Comparison of ENCODE assay signal across 1 cellular context in the genomic region with DNA sequence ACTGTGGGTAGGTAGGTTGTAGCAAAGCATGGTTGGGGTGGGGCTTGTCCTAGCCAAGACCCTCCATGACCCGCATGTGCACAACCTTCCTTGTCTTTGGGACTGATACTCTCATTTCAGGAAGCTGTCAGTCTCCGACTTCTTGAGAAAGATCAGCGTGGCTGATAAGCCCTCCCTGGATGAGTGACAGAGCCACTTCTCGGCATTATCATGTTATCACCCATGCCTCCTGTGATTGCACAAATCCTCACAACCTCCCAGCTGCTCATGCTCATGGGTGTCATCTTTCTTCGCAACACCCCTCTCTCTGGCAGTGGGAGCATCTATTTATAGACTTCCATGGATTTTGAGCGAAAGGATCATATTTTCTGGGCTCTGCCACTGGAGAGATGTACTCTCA.
TF ChIP-seq lines count a peak whose summit lies in the region.

No MANE protein-coding gene starts in this region.

TF ChIP-seq in K562, 482 proteins besides CTCF, POLR2A, EP300 and RAD21 (continued from another document):
- TF ChIP-seq, protein P1, sequence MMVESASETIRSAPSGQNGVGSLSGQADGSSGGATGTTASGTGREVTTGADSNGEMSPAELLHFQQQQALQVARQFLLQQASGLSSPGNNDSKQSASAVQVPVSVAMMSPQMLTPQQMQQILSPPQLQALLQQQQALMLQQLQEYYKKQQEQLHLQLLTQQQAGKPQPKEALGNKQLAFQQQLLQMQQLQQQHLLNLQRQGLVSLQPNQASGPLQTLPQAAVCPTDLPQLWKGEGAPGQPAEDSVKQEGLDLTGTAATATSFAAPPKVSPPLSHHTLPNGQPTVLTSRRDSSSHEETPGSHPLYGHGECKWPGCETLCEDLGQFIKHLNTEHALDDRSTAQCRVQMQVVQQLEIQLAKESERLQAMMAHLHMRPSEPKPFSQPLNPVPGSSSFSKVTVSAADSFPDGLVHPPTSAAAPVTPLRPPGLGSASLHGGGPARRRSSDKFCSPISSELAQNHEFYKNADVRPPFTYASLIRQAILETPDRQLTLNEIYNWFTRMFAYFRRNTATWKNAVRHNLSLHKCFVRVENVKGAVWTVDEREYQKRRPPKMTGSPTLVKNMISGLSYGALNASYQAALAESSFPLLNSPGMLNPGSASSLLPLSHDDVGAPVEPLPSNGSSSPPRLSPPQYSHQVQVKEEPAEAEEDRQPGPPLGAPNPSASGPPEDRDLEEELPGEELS (CRISPR knock-in tag; IDR thresholded peaks at IDR 0.05; ENCODE audit: borderline replicate concordance) = no peak
- TF ChIP-seq CEBPB (tag; IDR thresholded peaks at IDR 0.05) (0 out of 2 replicates have a peak, but pooled peaks have one; percentile 17), ZNF436 (CRISPR knock-in tag; IDR thresholded peaks at IDR 0.05) (no peak), ZNF778 (CRISPR knock-in tag; IDR thresholded peaks at IDR 0.05) (no peak), SMARCE1 (IDR thresholded peaks at IDR 0.05) (no peak), FOXK1 (CRISPR knock-in tag; IDR thresholded peaks at IDR 0.05; ENCODE audit: borderline replicate concordance) (no peak), MYNN (IDR thresholded peaks at IDR 0.05) (no peak), MYNN (CRISPR knock-in tag; IDR thresholded peaks at IDR 0.05) (no peak), ZNF830 (CRISPR knock-in tag; IDR thresholded peaks at IDR 0.05) (no peak), ZNF695 (CRISPR knock-in tag; IDR thresholded peaks at IDR 0.05) (no peak), TRIM28 (IDR thresholded peaks at IDR 0.05) (no peak), POLR2AphosphoS2 (IDR thresholded peaks at IDR 0.05; ENCODE audit: low read length) (no peak), MEF2D (tag; conservative IDR thresholded peaks at IDR 0.05; ENCODE audit: low read depth) (peak; percentile 55; the same call in 1 of the 2 replicates), NFIC (IDR thresholded peaks at IDR 0.05) (no peak), TEAD1 (CRISPR knock-in tag; IDR thresholded peaks at IDR 0.05) (no peak), SMAD1 (IDR thresholded peaks at IDR 0.05; ENCODE audit: low read depth, low read length, partially characterized antibody) (no peak), KDM5B (IDR thresholded peaks at IDR 0.05; ENCODE audit: insufficient replicate concordance, low read depth, low read length) (no peak), FIP1L1 (IDR thresholded peaks at IDR 0.05; ENCODE audit: low read depth, low read length, poor library complexity, severe bottlenecking) (no peak), RAD51 (IDR thresholded peaks at IDR 0.05; ENCODE audit: borderline replicate concordance, low read depth) (no peak), ZEB2 (IDR thresholded peaks at IDR 0.05) (no peak), YBX1 (IDR thresholded peaks at IDR 0.05) (no peak), RBM17 (IDR thresholded peaks at IDR 0.05; ENCODE audit: borderline replicate concordance, low read depth, low read length) (no peak), SREBF1 (IDR thresholded peaks at IDR 0.05; ENCODE audit: borderline replicate concordance, low read depth, low read length) (no peak), FOXM1 (IDR thresholded peaks at IDR 0.05; ENCODE audit: low read depth) (no peak), FOXM1 (CRISPR knock-in tag; IDR thresholded peaks at IDR 0.05; ENCODE audit: low read depth) (no peak), L3MBTL2 (IDR thresholded peaks at IDR 0.05) (peak; percentile 40; the same call in 1 of the 2 replicates), ZNF444 (CRISPR knock-in tag; IDR thresholded peaks at IDR 0.05) (no peak), FOSL1 (tag; conservative IDR thresholded peaks at IDR 0.05) (no peak), CHD2 (IDR thresholded peaks at IDR 0.05; ENCODE audit: low read depth, low read length) (no peak), NR2C1 (IDR thresholded peaks at IDR 0.05) (no peak), NR2C1 (tag; IDR thresholded peaks at IDR 0.05) (no peak), KLF6 (CRISPR knock-in tag; IDR thresholded peaks at IDR 0.05; ENCODE audit: borderline replicate concordance) (no peak), ZKSCAN1 (IDR thresholded peaks at IDR 0.05; ENCODE audit: low read depth, low read length) (no peak), TGIF2 (CRISPR knock-in tag; IDR thresholded peaks at IDR 0.05) (no peak), FOXP1 (CRISPR knock-in tag; IDR thresholded peaks at IDR 0.05) (no peak), RBM34 (IDR thresholded peaks at IDR 0.05; ENCODE audit: borderline replicate concordance, insufficient read depth, low read length) (no peak), SRSF7 (optimal IDR thresholded peaks at IDR 0.05; ENCODE audit: low read depth, low read length) (no peak)
- TF ChIP-seq, protein P2, sequence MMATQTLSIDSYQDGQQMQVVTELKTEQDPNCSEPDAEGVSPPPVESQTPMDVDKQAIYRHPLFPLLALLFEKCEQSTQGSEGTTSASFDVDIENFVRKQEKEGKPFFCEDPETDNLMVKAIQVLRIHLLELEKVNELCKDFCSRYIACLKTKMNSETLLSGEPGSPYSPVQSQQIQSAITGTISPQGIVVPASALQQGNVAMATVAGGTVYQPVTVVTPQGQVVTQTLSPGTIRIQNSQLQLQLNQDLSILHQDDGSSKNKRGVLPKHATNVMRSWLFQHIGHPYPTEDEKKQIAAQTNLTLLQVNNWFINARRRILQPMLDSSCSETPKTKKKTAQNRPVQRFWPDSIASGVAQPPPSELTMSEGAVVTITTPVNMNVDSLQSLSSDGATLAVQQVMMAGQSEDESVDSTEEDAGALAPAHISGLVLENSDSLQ (IDR thresholded peaks at IDR 0.05) = peak; percentile 94
- TF ChIP-seq, protein P3, sequence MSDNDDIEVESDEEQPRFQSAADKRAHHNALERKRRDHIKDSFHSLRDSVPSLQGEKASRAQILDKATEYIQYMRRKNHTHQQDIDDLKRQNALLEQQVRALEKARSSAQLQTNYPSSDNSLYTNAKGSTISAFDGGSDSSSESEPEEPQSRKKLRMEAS (CRISPR knock-in tag; IDR thresholded peaks at IDR 0.05) = no peak
- TF ChIP-seq, protein P4, sequence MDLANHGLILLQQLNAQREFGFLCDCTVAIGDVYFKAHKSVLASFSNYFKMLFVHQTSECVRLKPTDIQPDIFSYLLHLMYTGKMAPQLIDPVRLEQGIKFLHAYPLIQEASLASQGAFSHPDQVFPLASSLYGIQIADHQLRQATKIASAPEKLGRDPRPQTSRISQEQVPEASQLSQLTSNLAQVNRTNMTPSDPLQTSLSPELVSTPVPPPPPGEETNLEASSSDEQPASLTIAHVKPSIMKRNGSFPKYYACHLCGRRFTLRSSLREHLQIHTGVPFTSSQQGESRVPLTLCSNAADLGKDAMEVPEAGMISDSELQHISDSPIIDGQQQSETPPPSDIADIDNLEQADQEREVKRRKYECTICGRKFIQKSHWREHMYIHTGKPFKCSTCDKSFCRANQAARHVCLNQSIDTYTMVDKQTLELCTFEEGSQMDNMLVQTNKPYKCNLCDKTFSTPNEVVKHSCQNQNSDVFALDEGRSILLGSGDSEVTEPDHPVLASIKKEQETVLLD (IDR thresholded peaks at IDR 0.05) = no peak
- TF ChIP-seq, protein P5, sequence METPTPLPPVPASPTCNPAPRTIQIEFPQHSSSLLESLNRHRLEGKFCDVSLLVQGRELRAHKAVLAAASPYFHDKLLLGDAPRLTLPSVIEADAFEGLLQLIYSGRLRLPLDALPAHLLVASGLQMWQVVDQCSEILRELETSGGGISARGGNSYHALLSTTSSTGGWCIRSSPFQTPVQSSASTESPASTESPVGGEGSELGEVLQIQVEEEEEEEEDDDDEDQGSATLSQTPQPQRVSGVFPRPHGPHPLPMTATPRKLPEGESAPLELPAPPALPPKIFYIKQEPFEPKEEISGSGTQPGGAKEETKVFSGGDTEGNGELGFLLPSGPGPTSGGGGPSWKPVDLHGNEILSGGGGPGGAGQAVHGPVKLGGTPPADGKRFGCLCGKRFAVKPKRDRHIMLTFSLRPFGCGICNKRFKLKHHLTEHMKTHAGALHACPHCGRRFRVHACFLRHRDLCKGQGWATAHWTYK (CRISPR knock-in tag; IDR thresholded peaks at IDR 0.05) = no peak
- TF ChIP-seq, protein P6, sequence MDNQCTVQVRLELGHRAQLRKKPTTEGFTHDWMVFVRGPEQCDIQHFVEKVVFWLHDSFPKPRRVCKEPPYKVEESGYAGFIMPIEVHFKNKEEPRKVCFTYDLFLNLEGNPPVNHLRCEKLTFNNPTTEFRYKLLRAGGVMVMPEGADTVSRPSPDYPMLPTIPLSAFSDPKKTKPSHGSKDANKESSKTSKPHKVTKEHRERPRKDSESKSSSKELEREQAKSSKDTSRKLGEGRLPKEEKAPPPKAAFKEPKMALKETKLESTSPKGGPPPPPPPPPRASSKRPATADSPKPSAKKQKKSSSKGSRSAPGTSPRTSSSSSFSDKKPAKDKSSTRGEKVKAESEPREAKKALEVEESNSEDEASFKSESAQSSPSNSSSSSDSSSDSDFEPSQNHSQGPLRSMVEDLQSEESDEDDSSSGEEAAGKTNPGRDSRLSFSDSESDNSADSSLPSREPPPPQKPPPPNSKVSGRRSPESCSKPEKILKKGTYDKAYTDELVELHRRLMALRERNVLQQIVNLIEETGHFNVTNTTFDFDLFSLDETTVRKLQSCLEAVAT (IDR thresholded peaks at IDR 0.05) = no peak
- TF ChIP-seq, protein P7, sequence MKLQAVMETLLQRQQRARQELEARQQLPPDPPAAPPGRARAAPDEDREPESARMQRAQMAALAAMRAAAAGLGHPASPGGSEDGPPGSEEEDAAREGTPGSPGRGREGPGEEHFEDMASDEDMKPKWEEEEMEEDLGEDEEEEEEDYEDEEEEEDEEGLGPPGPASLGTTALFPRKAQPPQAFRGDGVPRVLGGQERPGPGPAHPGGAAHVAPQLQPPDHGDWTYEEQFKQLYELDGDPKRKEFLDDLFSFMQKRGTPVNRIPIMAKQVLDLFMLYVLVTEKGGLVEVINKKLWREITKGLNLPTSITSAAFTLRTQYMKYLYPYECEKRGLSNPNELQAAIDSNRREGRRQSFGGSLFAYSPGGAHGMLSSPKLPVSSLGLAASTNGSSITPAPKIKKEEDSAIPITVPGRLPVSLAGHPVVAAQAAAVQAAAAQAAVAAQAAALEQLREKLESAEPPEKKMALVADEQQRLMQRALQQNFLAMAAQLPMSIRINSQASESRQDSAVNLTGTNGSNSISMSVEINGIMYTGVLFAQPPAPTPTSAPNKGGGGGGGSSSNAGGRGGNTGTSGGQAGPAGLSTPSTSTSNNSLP (IDR thresholded peaks at IDR 0.05; ENCODE audit: borderline replicate concordance, low read depth, low read length) = no peak
- TF ChIP-seq, protein P8, sequence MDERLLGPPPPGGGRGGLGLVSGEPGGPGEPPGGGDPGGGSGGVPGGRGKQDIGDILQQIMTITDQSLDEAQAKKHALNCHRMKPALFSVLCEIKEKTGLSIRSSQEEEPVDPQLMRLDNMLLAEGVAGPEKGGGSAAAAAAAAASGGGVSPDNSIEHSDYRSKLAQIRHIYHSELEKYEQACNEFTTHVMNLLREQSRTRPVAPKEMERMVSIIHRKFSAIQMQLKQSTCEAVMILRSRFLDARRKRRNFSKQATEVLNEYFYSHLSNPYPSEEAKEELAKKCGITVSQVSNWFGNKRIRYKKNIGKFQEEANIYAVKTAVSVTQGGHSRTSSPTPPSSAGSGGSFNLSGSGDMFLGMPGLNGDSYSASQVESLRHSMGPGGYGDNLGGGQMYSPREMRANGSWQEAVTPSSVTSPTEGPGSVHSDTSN (CRISPR knock-in tag; IDR thresholded peaks at IDR 0.05; ENCODE audit: low read depth) = peak; percentile 55
- TF ChIP-seq, protein P8 (tag; conservative IDR thresholded peaks at IDR 0.05; ENCODE audit: low read depth) = peak; percentile 72
- TF ChIP-seq, protein P9, sequence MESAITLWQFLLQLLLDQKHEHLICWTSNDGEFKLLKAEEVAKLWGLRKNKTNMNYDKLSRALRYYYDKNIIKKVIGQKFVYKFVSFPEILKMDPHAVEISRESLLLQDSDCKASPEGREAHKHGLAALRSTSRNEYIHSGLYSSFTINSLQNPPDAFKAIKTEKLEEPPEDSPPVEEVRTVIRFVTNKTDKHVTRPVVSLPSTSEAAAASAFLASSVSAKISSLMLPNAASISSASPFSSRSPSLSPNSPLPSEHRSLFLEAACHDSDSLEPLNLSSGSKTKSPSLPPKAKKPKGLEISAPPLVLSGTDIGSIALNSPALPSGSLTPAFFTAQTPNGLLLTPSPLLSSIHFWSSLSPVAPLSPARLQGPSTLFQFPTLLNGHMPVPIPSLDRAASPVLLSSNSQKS (CRISPR knock-in tag; IDR thresholded peaks at IDR 0.05) = no peak
